17 cellular contexts compared by ENCODE assay signal in genomic region chr2:192254444-192254843, GRCh38. TPM values are rescaled to one million over a fixed set of nuclear protein-coding genes. Genes with fewer than 3 reads are reported as not detected.
"Had no signal": no experiment of that assay in that cellular context is flagged by ENCODE, and none has a peak within 500 bp of the region (broad histone marks: within the 10 kb centered on the region; RNA-seq: fewer than 3 reads in every experiment).

No MANE protein-coding gene starts in this region.

- H3K4me3 ChIP-seq: lower lobe of right lung, prostate gland, right lobe of liver, spleen, stomach had no signal

- H3K36me3 ChIP-seq: lower lobe of right lung, neutrophil, prostate gland, right lobe of liver, spleen, stomach had no signal

- H3K4me1 ChIP-seq: lower lobe of right lung, prostate gland, right lobe of liver, spleen, stomach had no signal

- H3K27me3 Mint-ChIP-seq: activated CD4-positive, alpha-beta T cell treated with anti-CD3 and anti-CD28 coated beads, Interleukin-2, amount 10 ng/mL, durations not matched to agents 7 days and 5 days; activated naive CD8-positive, alpha-beta T cell treated with anti-CD3 and anti-CD28 coated beads, Interleukin-2, amount 50 U/mL, for 24 hours had no signal

- ATAC-seq: activated naive CD8-positive, alpha-beta T cell treated with anti-CD3 and anti-CD28 coated beads, Interleukin-2, amount 50 U/mL, for 24 hours; left colon; lower lobe of right lung; naive thymus-derived CD4-positive, alpha-beta T cell; right lobe of liver had no signal

- H3K27ac ChIP-seq: lower lobe of right lung, neutrophil, prostate gland, right lobe of liver, spleen, stomach had no signal

- H3K36me3 Mint-ChIP-seq: mesothelial cell of epicardium; naive thymus-derived CD4-positive, alpha-beta T cell had no signal

- H3K9me3 ChIP-seq: lower lobe of right lung, neutrophil, prostate gland, right lobe of liver, spleen, stomach had no signal

- H3K4me3 Mint-ChIP-seq: activated CD4-positive, alpha-beta T cell treated with anti-CD3 and anti-CD28 coated beads, Interleukin-2, amount 10 ng/mL, durations not matched to agents 7 days and 5 days; activated naive CD8-positive, alpha-beta T cell treated with anti-CD3 and anti-CD28 coated beads, Interleukin-2, amount 50 U/mL, for 24 hours; mesothelial cell of epicardium; naive thymus-derived CD4-positive, alpha-beta T cell; T-helper 2 cell treated with Interferon-gamma antibody and Interleukin-4, amounts not matched to agents 5 μg/mL and 100 μg/mL, for 36 hours had no signal

- H3K9me3 Mint-ChIP-seq: activated CD4-positive, alpha-beta T cell treated with anti-CD3 and anti-CD28 coated beads, Interleukin-2, amount 10 ng/mL, durations not matched to agents 7 days and 5 days; activated naive CD8-positive, alpha-beta T cell treated with anti-CD3 and anti-CD28 coated beads, Interleukin-2, amount 50 U/mL, for 24 hours; mesothelial cell of epicardium; T-helper 2 cell treated with Interferon-gamma antibody and Interleukin-4, amounts not matched to agents 5 μg/mL and 100 μg/mL, for 36 hours had no signal

- H3K27me3 ChIP-seq: neutrophil, right lobe of liver, spleen, stomach had no signal

- DNase-seq: activated CD4-positive, alpha-beta T cell treated with anti-CD3 and anti-CD28 coated beads, Interleukin-2, amount 10 ng/mL, durations not matched to agents 7 days and 5 days; activated CD4-positive, CD25-positive, alpha-beta regulatory T cell; activated naive CD4-positive, alpha-beta T cell treated with Interleukin-2 at 50 U/mL for 16 hours; activated naive CD8-positive, alpha-beta T cell treated with anti-CD3 and anti-CD28 coated beads, Interleukin-2, amount 50 U/mL, for 24 hours; activated T-cell treated with anti-CD3 and anti-CD28 coated beads for 4 hours; left colon; lower lobe of right lung; naive thymus-derived CD4-positive, alpha-beta T cell; right lobe of liver; spleen; stimulated activated CD4-positive, alpha-beta T cell treated with anti-CD3 and anti-CD28 coated beads, Interleukin-1b, Interleukin-23, amount 100 ng/mL, for 48 hours; stomach had no signal

- H3K27ac Mint-ChIP-seq: activated CD4-positive, alpha-beta T cell treated with anti-CD3 and anti-CD28 coated beads, Interleukin-2, amount 10 ng/mL, durations not matched to agents 7 days and 5 days; activated naive CD8-positive, alpha-beta T cell treated with anti-CD3 and anti-CD28 coated beads, Interleukin-2, amount 50 U/mL, for 24 hours; mesothelial cell of epicardium; naive thymus-derived CD4-positive, alpha-beta T cell; T-helper 2 cell treated with Interferon-gamma antibody and Interleukin-4, amounts not matched to agents 5 μg/mL and 100 μg/mL, for 36 hours had no signal

- H3K4me1 Mint-ChIP-seq: activated CD4-positive, alpha-beta T cell treated with anti-CD3 and anti-CD28 coated beads, Interleukin-2, amount 10 ng/mL, durations not matched to agents 7 days and 5 days; activated naive CD8-positive, alpha-beta T cell treated with anti-CD3 and anti-CD28 coated beads, Interleukin-2, amount 50 U/mL, for 24 hours; mesothelial cell of epicardium; naive thymus-derived CD4-positive, alpha-beta T cell had no signal

RNA-seq across cellular contexts. Expression of gene TMEFF2, which starts 59.7 kb away (rescaled TPM):
- total RNA-seq: activated CD4-positive, alpha-beta T cell treated with anti-CD3 and anti-CD28 coated beads, Interleukin-2, amount 10 ng/mL, durations not matched to agents 7 days and 5 days; glomerular endothelial cell; lower lobe of right lung; naive thymus-derived CD4-positive, alpha-beta T cell; right lobe of liver; spleen had no signal
- polyA plus RNA-seq: naive thymus-derived CD4-positive, alpha-beta T cell; spleen had no signal
